In the genomic region with DNA sequence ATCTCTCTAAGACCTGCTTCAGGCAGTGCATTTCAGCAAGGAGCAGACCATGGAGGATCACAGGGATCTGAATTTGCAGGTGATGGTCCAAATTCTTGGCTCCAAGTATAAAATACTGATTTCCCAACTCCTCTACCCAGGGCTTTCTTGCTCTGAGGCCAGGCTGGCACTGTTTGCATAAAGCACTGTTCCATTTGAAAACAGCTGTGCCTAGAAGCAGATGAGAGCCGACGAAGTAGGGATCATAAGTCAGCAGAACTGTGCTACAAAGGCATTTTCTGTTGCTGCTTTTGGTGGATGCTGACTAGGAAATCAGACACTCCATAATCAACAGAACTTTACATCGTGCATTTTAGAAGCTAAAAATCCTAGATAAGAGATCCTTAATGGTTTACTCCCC, we compare ENCODE assay signal across 19 cellular contexts.
"Had no signal": no experiment of that assay in that cellular context is flagged by ENCODE, and none has a peak within 500 bp of the region (broad histone marks: within the 10 kb centered on the region; RNA-seq: fewer than 3 reads in every experiment).

No MANE protein-coding gene starts in this region.

- H3K4me3 ChIP-seq: coronary artery, hepatocyte, psoas muscle, right lobe of liver, suprapubic skin, thyroid gland had no signal

- H3K36me3 ChIP-seq: right lobe of liver, suprapubic skin, thyroid gland had no signal

- DNase-seq: effector CD4-positive, alpha-beta T cell; foreskin keratinocyte; head of caudate nucleus; kidney glomerular epithelial cell; mesendoderm; naive B cell; occipital lobe; psoas muscle; retina; right lobe of liver; stimulated activated CD4-positive, alpha-beta T cell treated with anti-CD3 and anti-CD28 coated beads, Interleukin-4, amount 100 ng/mL, for 1 hour; stimulated activated CD8-positive, alpha-beta memory T cell treated with anti-CD3 and anti-CD28 coated beads, Interleukin-4, amount 100 ng/mL, for 48 hours; stimulated activated naive CD8-positive, alpha-beta T cell treated with anti-CD3 and anti-CD28 coated beads, Interleukin-15, Interleukin-2, amounts not matched to agents 100 U/mL and 50 U/mL, for 24 hours; thyroid gland had no signal

- ATAC-seq: esophagus mucosa; foreskin keratinocyte; psoas muscle; right lobe of liver; stimulated activated effector memory CD8-positive, alpha-beta T cell treated with anti-CD3 and anti-CD28 coated beads, Interleukin-12 subunit alpha, Interleukin-12 subunit beta, amount 100 ng/mL, for 72 hours; stimulated activated naive CD8-positive, alpha-beta T cell treated with anti-CD3 and anti-CD28 coated beads, Interleukin-15, Interleukin-2, amounts not matched to agents 100 U/mL and 50 U/mL, for 24 hours had no signal

- H3K4me1 ChIP-seq: foreskin keratinocyte, psoas muscle, right lobe of liver, suprapubic skin, thyroid gland had no signal

- H3K27me3 ChIP-seq: foreskin keratinocyte, hepatocyte, right lobe of liver, suprapubic skin, thyroid gland had no signal

- H3K9me3 ChIP-seq: psoas muscle, right lobe of liver, suprapubic skin, thyroid gland had no signal
